25 cellular contexts compared by ENCODE assay signal in genomic region chr6:121965739-121966138, GRCh38.
"Had no signal": no experiment of that assay in that cellular context is flagged by ENCODE, and none has a peak within 500 bp of the region (broad histone marks: within the 10 kb centered on the region; RNA-seq: fewer than 3 reads in every experiment).

No MANE protein-coding gene starts in this region.

- H3K4me1 ChIP-seq: colonic mucosa, neural progenitor cell, sigmoid colon, spleen, upper lobe of left lung had no signal

- H3K9me3 ChIP-seq: colonic mucosa, ovary, sigmoid colon, thoracic aorta, upper lobe of left lung had no signal

- H3K4me3 ChIP-seq: colonic mucosa, neural progenitor cell, ovary, sigmoid colon, spleen, thoracic aorta, upper lobe of left lung had no signal

- H3K4me2 ChIP-seq: neural progenitor cell had no signal

- H3K36me3 ChIP-seq: brain microvascular endothelial cell, colonic mucosa, neural progenitor cell, ovary, sigmoid colon, spleen, thoracic aorta, upper lobe of left lung had no signal

- ATAC-seq: activated naive CD8-positive, alpha-beta T cell treated with anti-CD3 and anti-CD28 coated beads, Interleukin-2, amount 50 U/mL, for 24 hours; left lobe of liver; stimulated activated memory B cell treated with anti-CD40 and anti-IgM and Interleukin-4, amounts not matched to agents 10 μg/mL and 1 μg/mL and 100 μg/mL, for 72 hours had no signal

- H2AFZ ChIP-seq: neural progenitor cell had no signal

- H3K9ac ChIP-seq: neural progenitor cell had no signal

- H3K27me3 ChIP-seq: brain microvascular endothelial cell, colonic mucosa, neural progenitor cell, ovary, sigmoid colon, spleen, upper lobe of left lung had no signal

- H3K27ac ChIP-seq: brain microvascular endothelial cell, colonic mucosa, neural progenitor cell, ovary, sigmoid colon, spleen, thoracic aorta, upper lobe of left lung, VCaP had no signal

- DNase-seq: activated CD4-positive, alpha-beta T cell treated with anti-CD3 and anti-CD28 coated beads, Interleukin-2, amount 50 U/mL, for 1 hour; activated CD4-positive, CD25-positive, alpha-beta regulatory T cell treated with anti-CD3 and anti-CD28 coated beads, Interleukin-2, amount 50 U/mL, for 72 hours; activated CD8-positive, alpha-beta memory T cell treated with anti-CD3 and anti-CD28 coated beads, Interleukin-2, amount 50 U/mL, for 4 hours; activated effector memory CD4-positive, alpha-beta T cell treated with Interleukin-2 at 50 U/mL for 16 hours; activated naive CD4-positive, alpha-beta T cell treated with anti-CD3 and anti-CD28 coated beads, Interleukin-2, amount 10 ng/mL, durations not matched to agents 7 days and 5 days; activated naive CD8-positive, alpha-beta T cell treated with anti-CD3 and anti-CD28 coated beads, Interleukin-2, amount 50 U/mL, for 24 hours; activated T-cell treated with anti-CD3 and anti-CD28 coated beads, Interleukin-2, amount 50 U/mL, for 48 hours; aorta; brain microvascular endothelial cell; central memory CD4-positive, alpha-beta T cell; colonic mucosa; erythroblast; hypothalamus; naive B cell; ovary; sigmoid colon; spleen; stimulated activated CD4-positive, alpha-beta T cell treated with anti-CD3 and anti-CD28 coated beads, Interleukin-4, amount 100 ng/mL, for 4 hours; T-helper 2 cell; upper lobe of left lung had no signal
